ENCODE assay signal across 2 cellular contexts in genomic region chr3:72794079-72794478, GRCh38.
TF ChIP-seq lines count a peak whose summit lies in the region.

No MANE protein-coding gene starts in this region.

TF ChIP-seq in HepG2, 621 proteins besides CTCF, POLR2A, EP300 and RAD21:
- peak; percentile 79 for TF ChIP-seq MAFF (IDR thresholded peaks at IDR 0.05; ENCODE audit: low read depth, low read length)
- peak; percentile 71 to 90 for TF ChIP-seq MAFK (conservative IDR thresholded peaks at IDR 0.05 in 1 of 2, IDR thresholded peaks at IDR 0.05 in 1 of 2; ENCODE audit: low read length in 2 of 2)
- no peak for TF ChIP-seq ZNF235 (CRISPR knock-in tag; IDR thresholded peaks at IDR 0.05; ENCODE audit: borderline replicate concordance)
- no peak for TF ChIP-seq ZSCAN5A (CRISPR knock-in tag; IDR thresholded peaks at IDR 0.05; ENCODE audit: borderline replicate concordance)
- TF ChIP-seq ZBTB34 (CRISPR knock-in tag; IDR thresholded peaks at IDR 0.05) = no peak
- TF ChIP-seq ZNF768 (CRISPR knock-in tag; IDR thresholded peaks at IDR 0.05) = no peak

TF ChIP-seq in K562, 482 proteins besides CTCF, POLR2A, EP300 and RAD21:
- TF ChIP-seq MAFF (IDR thresholded peaks at IDR 0.05; ENCODE audit: low read length) (peak; percentile 58), ZNF316 (IDR thresholded peaks at IDR 0.05) (peak; percentile 84), MAFG (tag; conservative IDR thresholded peaks at IDR 0.05) (peak; percentile 66), ZNF699 (CRISPR knock-in tag; IDR thresholded peaks at IDR 0.05; ENCODE audit: insufficient replicate concordance) (no peak), XRCC5 (IDR thresholded peaks at IDR 0.05; ENCODE audit: low read depth, low read length) (no peak), MAFK (IDR thresholded peaks at IDR 0.05; ENCODE audit: low read length) (peak; percentile 47; the same call in 1 of the 2 replicates), ZNF274 (IDR thresholded peaks at IDR 0.05; ENCODE audit: borderline replicate concordance, low read depth, low read length) (no peak), ZNF75A (CRISPR knock-in tag; IDR thresholded peaks at IDR 0.05) (no peak), C11orf30 (IDR thresholded peaks at IDR 0.05; ENCODE audit: low read depth) (peak; percentile 68; the same call in 1 of the 2 replicates)
